ENCODE assay signal across 1 cellular context in genomic region chr17:60139438-60140285, GRCh38.
TF ChIP-seq lines count a peak whose summit lies in the region.

No MANE protein-coding gene starts in this region.

TF ChIP-seq in HepG2, 621 proteins besides CTCF, POLR2A, EP300 and RAD21 (continued from another document and continues in another):
- TF ChIP-seq BCLAF1 (IDR thresholded peaks at IDR 0.05): no peak
- TF ChIP-seq JUN (CRISPR knock-in tag; IDR thresholded peaks at IDR 0.05): 0 out of 2 replicates have a peak, but pooled peaks have one; percentile 53
- no peak for TF ChIP-seq U2AF2 (IDR thresholded peaks at IDR 0.05; ENCODE audit: low read depth, low read length)
- TF ChIP-seq ZNF749 (CRISPR knock-in tag; IDR thresholded peaks at IDR 0.05; ENCODE audit: borderline replicate concordance): peak; percentile 99
- TF ChIP-seq PRPF4 (IDR thresholded peaks at IDR 0.05; ENCODE audit: low read depth, low read length, poor library complexity, severe bottlenecking): no peak
- peak; percentile 91; the same call in 1 of the 2 replicates for TF ChIP-seq ZNF615 (CRISPR knock-in tag; IDR thresholded peaks at IDR 0.05; ENCODE audit: borderline replicate concordance)
- TF ChIP-seq REPIN1 (CRISPR knock-in tag; IDR thresholded peaks at IDR 0.05; ENCODE audit: borderline replicate concordance, low read depth): peak; percentile 97
- TF ChIP-seq AGO1 (IDR thresholded peaks at IDR 0.05; ENCODE audit: low read depth, low read length, poor library complexity, severe bottlenecking): no peak
- TF ChIP-seq CEBPG (CRISPR knock-in tag; IDR thresholded peaks at IDR 0.05): 0 out of 2 replicates have a peak, but pooled peaks have one; percentile 31
- TF ChIP-seq ZSCAN30 (CRISPR knock-in tag; IDR thresholded peaks at IDR 0.05): peak; percentile 91
- peak; percentile 98 for TF ChIP-seq ZNF225 (CRISPR knock-in tag; IDR thresholded peaks at IDR 0.05)
- TF ChIP-seq MIXL1 (CRISPR knock-in tag; IDR thresholded peaks at IDR 0.05): peak; percentile 90
- TF ChIP-seq MAFG (CRISPR knock-in tag; IDR thresholded peaks at IDR 0.05): no peak
- peak; percentile 83 for TF ChIP-seq ZNF12 (CRISPR knock-in tag; IDR thresholded peaks at IDR 0.05)
- no peak for TF ChIP-seq MED8 (CRISPR knock-in tag; IDR thresholded peaks at IDR 0.05; ENCODE audit: insufficient replicate concordance)
- TF ChIP-seq HOXA9 (CRISPR knock-in tag; IDR thresholded peaks at IDR 0.05; ENCODE audit: borderline replicate concordance): peak; percentile 90; the same call in 1 of the 2 replicates
- TF ChIP-seq NCOA5 (CRISPR knock-in tag; IDR thresholded peaks at IDR 0.05): no peak
- TF ChIP-seq ZNF761 (CRISPR knock-in tag; conservative IDR thresholded peaks at IDR 0.05): 0 out of 2 replicates have a peak, but pooled peaks have one; percentile 27
- peak; percentile 98 for TF ChIP-seq TRAFD1 (CRISPR knock-in tag; IDR thresholded peaks at IDR 0.05; ENCODE audit: borderline replicate concordance)
- peak; percentile 99 for TF ChIP-seq ZFYVE20 (CRISPR knock-in tag; IDR thresholded peaks at IDR 0.05; ENCODE audit: borderline replicate concordance, low read depth)
- peak; percentile 56; the same call in 1 of the 2 replicates for TF ChIP-seq ZSCAN22 (CRISPR knock-in tag; IDR thresholded peaks at IDR 0.05)
- TF ChIP-seq ELF1 (CRISPR knock-in tag; IDR thresholded peaks at IDR 0.05): peak; percentile 83
- peak; percentile 46 for TF ChIP-seq SRSF1 (optimal IDR thresholded peaks at IDR 0.05; ENCODE audit: low read depth, low read length)
- TF ChIP-seq ZNF407 (CRISPR knock-in tag; IDR thresholded peaks at IDR 0.05; ENCODE audit: not compliant biosample characterization): peak; percentile 97
- peak; percentile 98 for TF ChIP-seq ZNF331 (CRISPR knock-in tag; IDR thresholded peaks at IDR 0.05)
- no peak for TF ChIP-seq HNRNPH1 (optimal IDR thresholded peaks at IDR 0.05; ENCODE audit: low read depth, low read length)
- TF ChIP-seq ZBTB1 (CRISPR knock-in tag; IDR thresholded peaks at IDR 0.05; ENCODE audit: borderline replicate concordance): peak; percentile 82; the same call in 1 of the 2 replicates
- TF ChIP-seq RNF219 (CRISPR knock-in tag; IDR thresholded peaks at IDR 0.05): peak; percentile 91; the same call in 1 of the 2 replicates
- no peak for TF ChIP-seq ZBTB46 (CRISPR knock-in tag; IDR thresholded peaks at IDR 0.05; ENCODE audit: borderline replicate concordance)
- no peak for TF ChIP-seq FOXO4 (CRISPR knock-in tag; conservative IDR thresholded peaks at IDR 0.05)
- TF ChIP-seq ZNF180 (CRISPR knock-in tag; IDR thresholded peaks at IDR 0.05; ENCODE audit: borderline replicate concordance, low read depth): peak; percentile 73; the same call in 1 of the 2 replicates
- 0 out of 2 replicates have a peak, but pooled peaks have one; percentile 75 for TF ChIP-seq ZNF512B (CRISPR knock-in tag; IDR thresholded peaks at IDR 0.05; ENCODE audit: borderline replicate concordance)
- TF ChIP-seq ATF6 (CRISPR knock-in tag; conservative IDR thresholded peaks at IDR 0.05): peak; percentile 98
